In the genomic region with DNA sequence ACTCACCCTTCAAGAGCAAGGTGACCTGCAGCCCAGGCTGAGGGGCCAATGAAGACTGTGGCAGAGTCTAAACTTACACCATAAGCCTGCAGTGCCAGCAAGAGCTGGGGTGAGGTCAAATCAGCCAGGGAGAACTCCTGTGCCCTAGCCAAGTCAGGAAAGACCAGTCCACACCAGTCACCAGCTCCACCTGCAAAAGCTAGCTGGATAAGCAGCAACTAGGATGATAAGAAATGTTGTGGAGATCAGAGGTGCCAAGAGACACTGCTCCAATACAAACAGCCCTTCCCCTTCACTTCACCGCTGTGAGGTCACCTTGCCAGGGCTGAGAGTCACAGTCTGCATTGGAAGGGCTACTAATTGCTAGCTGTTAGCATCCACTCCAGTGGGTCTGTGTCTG, we compare ENCODE assay signal across 11 cellular contexts. TPM values are rescaled to one million over a fixed set of nuclear protein-coding genes. Genes with fewer than 3 reads are reported as not detected.
DNase-seq lines count a peak whose midpoint lies in the region; ATAC-seq and TF ChIP-seq lines count a peak whose summit lies in the region.
"Had no signal": no experiment of that assay in that cellular context is flagged by ENCODE, and none has a peak within 500 bp of the region (broad histone marks: within the 10 kb centered on the region; RNA-seq: fewer than 3 reads in every experiment).

No MANE protein-coding gene starts in this region.

- WGBS in heart right ventricle, 2 donors: 43 to 48% methylated on average over 1 of the region's 1 CpG
- 78 to 100% methylated on average over 1 of the region's 1 CpG for WGBS in tibial nerve, 2 donors

- peak; percentile 14 for ATAC-seq in GM21360 (IDR thresholded peaks at IDR 0.05; ENCODE audit: unreplicated experiment)
- peak; percentile 5 for ATAC-seq in HG03460 (IDR thresholded peaks at IDR 0.05; ENCODE audit: unreplicated experiment)
- ATAC-seq in heart right ventricle: peak; percentile 71 to 97 (median 91)
- ATAC-seq in activated naive CD4-positive, alpha-beta T cell treated with anti-CD3 and anti-CD28 coated beads, Interleukin-2, amount 50 U/mL, for 72 hours: no peak

- H3K9me3 Mint-ChIP-seq in activated naive CD4-positive, alpha-beta T cell treated with anti-CD3 and anti-CD28 coated beads, Interleukin-2, amount 50 U/mL, for 72 hours: no peaks in the 10 kb centered on the region
- no peaks in the 10 kb centered on the region for H3K9me3 Mint-ChIP-seq in activated CD4-positive, alpha-beta T cell treated with anti-CD3 and anti-CD28 coated beads, Interleukin-2, amount 10 ng/mL, durations not matched to agents 24 days and 14 days

- no peak for TF ChIP-seq EP300 in tibial nerve (IDR thresholded peaks at IDR 0.05)

- no peak overlapping the region for H3K4me3 ChIP-seq in BLaER1 treated with 17β-estradiol and CSF1 and Interleukin-3, amounts not matched to agents 10 nM and 100 nM
- H3K4me3 ChIP-seq in heart right ventricle: no peak overlapping the region
- H3K4me3 ChIP-seq in tibial nerve: no peak overlapping the region

- H3K4me1 ChIP-seq in BLaER1 treated with 17β-estradiol and CSF1 and Interleukin-3, amounts not matched to agents 10 nM and 100 nM: peaks cover 17 to 38% (median 33%) of the 10 kb centered on the region in 10 experiments
- H3K4me1 ChIP-seq in heart right ventricle (peaks cover 0 to 25% (median 6%) of the 10 kb centered on the region in 9 donors), tibial nerve (peaks cover 0 to 10% (median 3%) of the 10 kb centered on the region in 4 donors)

- no peak overlapping the region for H3K9ac ChIP-seq in BLaER1 treated with 17β-estradiol and CSF1 and Interleukin-3, amounts not matched to agents 10 nM and 100 nM

- no peak overlapping the region for H3K4me3 Mint-ChIP-seq in activated CD4-positive, alpha-beta T cell treated with anti-CD3 and anti-CD28 coated beads, Interleukin-2, amount 10 ng/mL, durations not matched to agents 24 days and 14 days

- no peaks in the 10 kb centered on the region for H3K9me3 ChIP-seq in BLaER1 treated with 17β-estradiol and CSF1 and Interleukin-3, amounts not matched to agents 10 nM and 100 nM (replicated peaks in 1 of 11)
- H3K9me3 ChIP-seq in heart right ventricle (no peaks in the 10 kb centered on the region), tibial nerve (no peaks in the 10 kb centered on the region)
- H3K9me3 ChIP-seq: spleen had no signal

- H3K4me1 Mint-ChIP-seq in activated CD4-positive, alpha-beta T cell treated with anti-CD3 and anti-CD28 coated beads, Interleukin-2, amount 10 ng/mL, durations not matched to agents 24 days and 14 days: peaks cover 35% of the 10 kb centered on the region

- H3K27me3 ChIP-seq in BLaER1 treated with 17β-estradiol and CSF1 and Interleukin-3, amounts not matched to agents 10 nM and 100 nM: peaks cover 0 to 88% (median 0%) of the 10 kb centered on the region in 11 experiments; a peak in 7 of 22 replicates
- peaks cover 0 to 77% (median 0%) of the 10 kb centered on the region in 7 donors for H3K27me3 ChIP-seq in heart right ventricle
- H3K27me3 ChIP-seq in tibial nerve: no peaks in the 10 kb centered on the region

- H3K36me3 ChIP-seq in BLaER1 treated with 17β-estradiol and CSF1 and Interleukin-3, amounts not matched to agents 10 nM and 100 nM: no peaks in the 10 kb centered on the region
- H3K36me3 ChIP-seq in heart right ventricle (no peaks in the 10 kb centered on the region), tibial nerve (no peaks in the 10 kb centered on the region)
- H3K36me3 ChIP-seq: spleen had no signal

- TF ChIP-seq POLR2A in tibial nerve (IDR thresholded peaks at IDR 0.05): no peak

- peak overlapping the region in 1 of 2 donors; percentile 84 for H3K27ac Mint-ChIP-seq in activated naive CD4-positive, alpha-beta T cell treated with anti-CD3 and anti-CD28 coated beads, Interleukin-2, amount 50 U/mL, for 72 hours
- H3K27ac Mint-ChIP-seq in activated CD4-positive, alpha-beta T cell treated with anti-CD3 and anti-CD28 coated beads, Interleukin-2, amount 10 ng/mL, durations not matched to agents 24 days and 14 days: no peak overlapping the region

- H3K4me2 ChIP-seq in BLaER1 treated with 17β-estradiol and CSF1 and Interleukin-3, amounts not matched to agents 10 nM and 100 nM: peak overlapping the region; percentile 41 to 86 (median 77)

- peaks cover 58% of the 10 kb centered on the region for H3K27me3 Mint-ChIP-seq in activated CD4-positive, alpha-beta T cell treated with anti-CD3 and anti-CD28 coated beads, Interleukin-2, amount 10 ng/mL, durations not matched to agents 24 days and 14 days

- H4K20me1 ChIP-seq in BLaER1 treated with 17β-estradiol and CSF1 and Interleukin-3, amounts not matched to agents 10 nM and 100 nM: peaks cover 0 to 30% (median 11%) of the 10 kb centered on the region in 11 experiments; a peak in 10 of 22 replicates

- TF ChIP-seq CTCF in heart right ventricle (IDR thresholded peaks at IDR 0.05): no peak
- TF ChIP-seq CTCF in tibial nerve (IDR thresholded peaks at IDR 0.05): no peak

- peak; percentile 32 to 44 for DNase-seq in heart right ventricle
- DNase-seq in UCSD-AML1 (lab: John Stamatoyannopoulos, UW; ENCODE audit: unreplicated experiment): no peak
- no peak for DNase-seq in activated naive CD4-positive, alpha-beta T cell treated with anti-CD3 and anti-CD28 coated beads, Interleukin-2, amount 50 U/mL, for 72 hours (ENCODE audit: low spot score in 2 of 2)
- no peak for DNase-seq in activated CD4-positive, alpha-beta T cell treated with anti-CD3 and anti-CD28 coated beads, Interleukin-2, amount 10 ng/mL, durations not matched to agents 24 days and 14 days
- DNase-seq in tibial nerve (ENCODE audit: low spot score in 2 of 2): no peak
- DNase-seq: NCI-H1092, spleen had no signal

- no peak overlapping the region for H3K27ac ChIP-seq in BLaER1 treated with 17β-estradiol and CSF1 and Interleukin-3, amounts not matched to agents 10 nM and 100 nM
- H3K27ac ChIP-seq in heart right ventricle (peak overlapping the region in 9 of 10 donors; percentile 4 to 61 (median 21)), tibial nerve (no peak overlapping the region)
- H3K27ac ChIP-seq: spleen had no signal

- intact Hi-C loops in heart right ventricle (cut with DNase I): loop anchor here in 1 of 10 donors (5.0 kb wide), 1 partner anchor 34 kb away; no protein-coding TSS in a partner anchor
- intact Hi-C loops in activated CD4-positive, alpha-beta T cell treated with anti-CD3 and anti-CD28 coated beads, Interleukin-2, amount 10 ng/mL, durations not matched to agents 24 days and 14 days (cut with micrococcal nuclease): loop anchor here (1.0 to 10.0 kb wide), 6 partner anchors 12 to 297 kb away; a partner anchor contains a TSS

- H3K36me3 Mint-ChIP-seq in activated naive CD4-positive, alpha-beta T cell treated with anti-CD3 and anti-CD28 coated beads, Interleukin-2, amount 50 U/mL, for 72 hours: no peaks in the 10 kb centered on the region
- H3K36me3 Mint-ChIP-seq in activated CD4-positive, alpha-beta T cell treated with anti-CD3 and anti-CD28 coated beads, Interleukin-2, amount 10 ng/mL, durations not matched to agents 24 days and 14 days (ENCODE audit: low read depth): peaks cover 1% of the 10 kb centered on the region

RNA-seq across cellular contexts. Expression of a gene that starts 31.3 kb away (rescaled TPM):
- total RNA-seq in heart right ventricle: 1 to 10 TPM in 1 of 10 donors, under 1 TPM in 9; 0.04 to 1.4 (median 0.45) TPM
- polyA plus RNA-seq in heart right ventricle: under 1 TPM; 0.17 to 0.59 TPM
- total RNA-seq in activated naive CD4-positive, alpha-beta T cell treated with anti-CD3 and anti-CD28 coated beads, Interleukin-2, amount 50 U/mL, for 72 hours: 1 to 10 TPM; 1.3 to 3.9 TPM
- 3.6 and 3.8 TPM in 2 replicates for total RNA-seq in activated CD4-positive, alpha-beta T cell treated with anti-CD3 and anti-CD28 coated beads, Interleukin-2, amount 10 ng/mL, durations not matched to agents 24 days and 14 days
- 1 to 10 TPM in 3 of 4 donors, under 1 TPM in 1; 0.87 to 3.1 (median 1.9) TPM for total RNA-seq in tibial nerve

RNA-seq across cellular contexts. Expression of a gene that starts 31.4 kb away (rescaled TPM):
- total RNA-seq in heart right ventricle: 1 to 10 TPM in 1 of 10 donors, under 1 TPM in 6, not detected in 3; 0.11 to 1.6 (median 0.37) TPM
- polyA plus RNA-seq in heart right ventricle: 1 to 10 TPM in 1 of 2 donors, under 1 TPM in 1; 0.06 to 1.8 TPM
- under 1 TPM; 0.27 to 0.55 TPM for total RNA-seq in activated naive CD4-positive, alpha-beta T cell treated with anti-CD3 and anti-CD28 coated beads, Interleukin-2, amount 50 U/mL, for 72 hours
- total RNA-seq in activated CD4-positive, alpha-beta T cell treated with anti-CD3 and anti-CD28 coated beads, Interleukin-2, amount 10 ng/mL, durations not matched to agents 24 days and 14 days: not detected in 2 replicates
- 1 to 10 TPM; 4.1 to 7.2 (median 4.7) TPM for total RNA-seq in tibial nerve
- total RNA-seq: lung microvascular endothelial cell had no signal

Comparison
In these comparisons a context has a peak if more than half of its experiments do, and no peak if none do; other contexts are left out.
1. H3K27ac ChIP-seq: peak in heart right ventricle (9 of 10); none in BLaER1 treated with 17β-estradiol and CSF1 and Interleukin-3, amounts not matched to agents 10 nM and 100 nM (0 of 11) and tibial nerve (0 of 4).
2. ATAC-seq: peak in GM21360 (single experiment), HG03460 (single experiment) and heart right ventricle (8 of 8); none in activated naive CD4-positive, alpha-beta T cell treated with anti-CD3 and anti-CD28 coated beads, Interleukin-2, amount 50 U/mL, for 72 hours (0 of 2).
3. DNase-seq: peak in heart right ventricle (2 of 2); none in UCSD-AML1 (single experiment), activated naive CD4-positive, alpha-beta T cell treated with anti-CD3 and anti-CD28 coated beads, Interleukin-2, amount 50 U/mL, for 72 hours (0 of 2), activated CD4-positive, alpha-beta T cell treated with anti-CD3 and anti-CD28 coated beads, Interleukin-2, amount 10 ng/mL, durations not matched to agents 24 days and 14 days (single experiment) and tibial nerve (0 of 2).